In genomic region chr3:183807881-183808280, GRCh38 we compare ENCODE assay signal across 15 cellular contexts. TPM values are rescaled to one million over a fixed set of nuclear protein-coding genes. Genes with fewer than 3 reads are reported as not detected.
DNase-seq lines count a peak whose midpoint lies in the region; ATAC-seq and TF ChIP-seq lines count a peak whose summit lies in the region.
"Had no signal": no experiment of that assay in that cellular context is flagged by ENCODE, and none has a peak within 500 bp of the region (broad histone marks: within the 10 kb centered on the region; RNA-seq: fewer than 3 reads in every experiment).

No MANE protein-coding gene starts in this region.

- ATAC-seq in RWPE2 (ENCODE audit: low read depth): no peak
- ATAC-seq in stimulated activated naive B cell treated with anti-CD40 and anti-IgM and Interleukin-4, amounts not matched to agents 10 μg/mL and 1 μg/mL and 100 μg/mL, for 72 hours (replicated peaks): no peak
- ATAC-seq: HepG2 had no signal

- peaks cover 32% of the 10 kb centered on the region for H3K4me1 Mint-ChIP-seq in glutamatergic neuron (ENCODE audit: low read depth, unreplicated experiment)
- peaks cover 0 to 5% of the 10 kb centered on the region in 2 donors for H3K4me1 Mint-ChIP-seq in stimulated activated naive B cell treated with anti-CD40 and anti-IgM and Interleukin-4, amounts not matched to agents 10 μg/mL and 1 μg/mL and 100 μg/mL, for 72 hours
- no peaks in the 10 kb centered on the region for H3K4me1 Mint-ChIP-seq in activated T-cell treated with anti-CD3 and anti-CD28 coated beads, Interleukin-2, amount 50 U/mL, for 24 hours (ENCODE audit: low read depth)
- H3K4me1 Mint-ChIP-seq: CD4-positive, alpha-beta memory T cell had no signal

- H3K36me3 Mint-ChIP-seq in glutamatergic neuron (ENCODE audit: unreplicated experiment): peaks cover 15% of the 10 kb centered on the region
- H3K36me3 Mint-ChIP-seq in stimulated activated naive B cell treated with anti-CD40 and anti-IgM and Interleukin-4, amounts not matched to agents 10 μg/mL and 1 μg/mL and 100 μg/mL, for 72 hours: peaks cover 34 to 57% of the 10 kb centered on the region in 2 donors
- H3K36me3 Mint-ChIP-seq in activated T-cell treated with anti-CD3 and anti-CD28 coated beads, Interleukin-2, amount 50 U/mL, for 24 hours (ENCODE audit: low read depth): peaks cover 99% of the 10 kb centered on the region

- no peaks in the 10 kb centered on the region for H3K9me3 ChIP-seq in RWPE2 (ENCODE audit: severe bottlenecking)
- H3K9me3 ChIP-seq: BE2C, Caco-2 had no signal

- peaks cover 13% of the 10 kb centered on the region for H3K27me3 Mint-ChIP-seq in glutamatergic neuron (ENCODE audit: unreplicated experiment)
- no peaks in the 10 kb centered on the region for H3K27me3 Mint-ChIP-seq in stimulated activated naive B cell treated with anti-CD40 and anti-IgM and Interleukin-4, amounts not matched to agents 10 μg/mL and 1 μg/mL and 100 μg/mL, for 72 hours
- H3K27me3 Mint-ChIP-seq in activated T-cell treated with anti-CD3 and anti-CD28 coated beads, Interleukin-2, amount 50 U/mL, for 24 hours: no peaks in the 10 kb centered on the region
- H3K27me3 Mint-ChIP-seq: CD4-positive, alpha-beta memory T cell had no signal

- H3K4me3 ChIP-seq in RWPE2 (ENCODE audit: severe bottlenecking): no peak overlapping the region

- H3K4me3 Mint-ChIP-seq in glutamatergic neuron (ENCODE audit: unreplicated experiment): no peak overlapping the region
- H3K4me3 Mint-ChIP-seq in stimulated activated naive B cell treated with anti-CD40 and anti-IgM and Interleukin-4, amounts not matched to agents 10 μg/mL and 1 μg/mL and 100 μg/mL, for 72 hours: no peak overlapping the region
- no peak overlapping the region for H3K4me3 Mint-ChIP-seq in activated T-cell treated with anti-CD3 and anti-CD28 coated beads, Interleukin-2, amount 50 U/mL, for 24 hours
- H3K4me3 Mint-ChIP-seq: CD4-positive, alpha-beta memory T cell had no signal

- TF ChIP-seq CTCF in RWPE2 (IDR thresholded peaks at IDR 0.05; ENCODE audit: poor library complexity, severe bottlenecking) (no peak), glutamatergic neuron (IDR thresholded peaks at IDR 0.05; ENCODE audit: partially characterized antibody, unreplicated experiment) (no peak)

- peak; percentile 24 for DNase-seq in RWPE2 (ENCODE audit: low spot score)
- DNase-seq in glutamatergic neuron: no peak
- DNase-seq in stimulated activated naive B cell treated with anti-CD40 and anti-IgM and Interleukin-4, amounts not matched to agents 10 μg/mL and 1 μg/mL and 100 μg/mL, for 72 hours: no peak
- DNase-seq in iPS-NIHi7 (ENCODE audit: extremely low spot score): no peak
- no peak for DNase-seq in T1000 (lab: John Stamatoyannopoulos, UW)
- no peak for DNase-seq in activated T-cell treated with anti-CD3 and anti-CD28 coated beads, Interleukin-2, amount 50 U/mL, for 24 hours
- DNase-seq: BE2C; Caco-2; CD4-positive, alpha-beta memory T cell; DND-41; GDM1; HCEC 1CT had no signal

- H3K27ac Mint-ChIP-seq in glutamatergic neuron (ENCODE audit: unreplicated experiment): peak overlapping the region; percentile 38
- H3K27ac Mint-ChIP-seq in stimulated activated naive B cell treated with anti-CD40 and anti-IgM and Interleukin-4, amounts not matched to agents 10 μg/mL and 1 μg/mL and 100 μg/mL, for 72 hours: peak overlapping the region; percentile 31
- no peak overlapping the region for H3K27ac Mint-ChIP-seq in activated T-cell treated with anti-CD3 and anti-CD28 coated beads, Interleukin-2, amount 50 U/mL, for 24 hours

- no peak overlapping the region for H3K27ac ChIP-seq in RWPE2 (ENCODE audit: poor library complexity, severe bottlenecking)
- H3K27ac ChIP-seq in angular gyrus (ENCODE audit: low read depth, low read length): peak overlapping the region; percentile 24
- H3K27ac ChIP-seq: C4-2B had no signal

- peaks cover 89% of the 10 kb centered on the region for H3K36me3 ChIP-seq in RWPE2 (ENCODE audit: low read depth)

- no peaks in the 10 kb centered on the region for H3K27me3 ChIP-seq in RWPE2 (ENCODE audit: insufficient read depth, poor library complexity, severe bottlenecking)
- H3K27me3 ChIP-seq: BE2C had no signal

- H3K9me3 Mint-ChIP-seq in glutamatergic neuron (ENCODE audit: unreplicated experiment): peaks cover 13% of the 10 kb centered on the region
- H3K9me3 Mint-ChIP-seq in stimulated activated naive B cell treated with anti-CD40 and anti-IgM and Interleukin-4, amounts not matched to agents 10 μg/mL and 1 μg/mL and 100 μg/mL, for 72 hours: no peaks in the 10 kb centered on the region
- H3K9me3 Mint-ChIP-seq in activated T-cell treated with anti-CD3 and anti-CD28 coated beads, Interleukin-2, amount 50 U/mL, for 24 hours: no peaks in the 10 kb centered on the region
- H3K9me3 Mint-ChIP-seq: CD4-positive, alpha-beta memory T cell had no signal

- peaks cover 12% of the 10 kb centered on the region for H3K4me1 ChIP-seq in RWPE2 (ENCODE audit: insufficient read depth, poor library complexity, severe bottlenecking)
- H3K4me1 ChIP-seq: BE2C, Caco-2 had no signal

RNA-seq across cellular contexts. Expression of gene MAP6D1, which starts 17.5 kb away (rescaled TPM):
- total RNA-seq in glutamatergic neuron (ENCODE audit: unreplicated experiment): 10.2 TPM
